ENCODE assay signal across 10 cellular contexts in the genomic region with DNA sequence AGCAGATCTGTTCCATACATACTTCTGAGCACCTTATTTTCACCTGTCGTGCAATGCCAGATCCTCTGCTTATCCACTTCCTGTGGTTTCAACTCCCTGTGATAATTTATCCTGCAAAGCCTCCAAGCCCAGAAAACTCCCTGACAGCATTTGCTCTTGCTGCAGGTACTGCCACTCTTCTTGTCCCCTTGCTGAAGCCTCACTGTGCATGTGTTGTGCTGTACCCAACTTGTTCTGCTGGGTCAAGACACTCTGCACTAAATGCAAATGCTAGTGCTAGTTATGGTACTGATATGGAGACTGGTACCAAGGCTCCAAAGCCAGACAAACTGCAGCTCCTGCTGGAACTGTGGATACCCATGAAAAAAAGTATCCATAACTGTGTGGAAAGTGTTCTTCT.
"Had no signal": no experiment of that assay in that cellular context is flagged by ENCODE, and none has a peak within 500 bp of the region (broad histone marks: within the 10 kb centered on the region; RNA-seq: fewer than 3 reads in every experiment).

No MANE protein-coding gene starts in this region.

- H3K36me3 ChIP-seq: HAP-1 had no signal

- H3K4me1 ChIP-seq: HAP-1 had no signal

- H2AFZ ChIP-seq: GM23248 had no signal

- H3K4me3 ChIP-seq: GM23248, HAP-1 had no signal

- DNase-seq: GM23248, GOT3, H7, HCEC 1CT, HFFc6 had no signal

- H3K27ac ChIP-seq: GM23248 had no signal

- H3K27ac Mint-ChIP-seq: H9, HFFc6 had no signal

- H3K9ac ChIP-seq: GM23248 had no signal

- FAIRE-seq: H1, H54 had no signal

- H3K9me3 Mint-ChIP-seq: H9 had no signal

- H3K9me3 ChIP-seq: HAP-1 had no signal

- H3K4me3 Mint-ChIP-seq: H9, HFFc6 had no signal

- ATAC-seq: HCT116 had no signal
